In the genomic region with DNA sequence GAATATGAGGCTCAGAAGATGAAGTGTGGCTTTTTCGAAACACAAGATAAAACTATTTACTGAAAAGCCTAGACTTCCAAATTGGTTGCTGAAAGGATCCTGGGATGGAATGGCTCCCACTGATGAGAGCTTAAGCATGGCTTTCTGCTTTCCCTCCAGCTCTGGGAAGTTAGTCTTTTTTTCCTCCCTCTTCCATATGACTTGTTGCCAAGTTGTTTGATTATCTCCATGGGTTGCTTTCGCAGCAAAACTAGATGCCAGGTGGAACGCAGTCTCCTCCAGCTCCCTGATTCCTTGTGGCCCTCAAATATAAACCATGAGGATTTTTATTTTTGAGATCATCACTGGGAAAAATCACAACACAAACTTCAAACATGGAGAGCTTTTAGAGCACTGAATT, we compare ENCODE assay signal across 31 cellular contexts.
"Had no signal": no experiment of that assay in that cellular context is flagged by ENCODE, and none has a peak within 500 bp of the region (broad histone marks: within the 10 kb centered on the region; RNA-seq: fewer than 3 reads in every experiment).

No MANE protein-coding gene starts in this region.

- H3K9me3 ChIP-seq: adrenal gland, ascending aorta, body of pancreas, breast epithelium had no signal

- DNase-seq: activated effector memory CD4-positive, alpha-beta T cell treated with anti-CD3 and anti-CD28 coated beads, Interleukin-2, amount 50 U/mL, for 16 hours; activated effector memory CD4-positive, alpha-beta T cell treated with Interleukin-2 at 50 U/mL for 16 hours; activated gamma-delta T cell; activated gamma-delta T cell treated with Interleukin-2 at 50 U/mL for 16 hours; activated naive CD4-positive, alpha-beta T cell; activated naive CD4-positive, alpha-beta T cell treated with anti-CD3 and anti-CD28 coated beads for 36 hours; activated naive CD4-positive, alpha-beta T cell treated with anti-CD3 and anti-CD28 coated beads, Interleukin-2, amount 10 ng/mL, durations not matched to agents 7 days and 5 days; activated naive CD4-positive, alpha-beta T cell treated with anti-CD3 and anti-CD28 coated beads, Interleukin-2, amount 50 U/mL, for 16 hours; activated naive CD4-positive, alpha-beta T cell treated with Interleukin-2 at 50 U/mL for 16 hours; activated naive CD8-positive, alpha-beta T cell treated with anti-CD3 and anti-CD28 coated beads for 36 hours; activated naive CD8-positive, alpha-beta T cell treated with anti-CD3 and anti-CD28 coated beads, Interleukin-2, amount 10 ng/mL, durations not matched to agents 7 days and 5 days; activated naive CD8-positive, alpha-beta T cell treated with anti-CD3 and anti-CD28 coated beads, Interleukin-2, amount 50 U/mL, for 24 hours; activated T-cell treated with anti-CD3 and anti-CD28 coated beads, Interleukin-2, amount 50 U/mL, for 1 hour; activated T-cell treated with anti-CD3 and anti-CD28 coated beads, Interleukin-2, amount 50 U/mL, for 24 hours; activated T-cell treated with anti-CD3 and anti-CD28 coated beads, Interleukin-2, amount 50 U/mL, for 4 hours; activated T-cell treated with anti-CD3 and anti-CD28 coated beads, Interleukin-2, amount 50 U/mL, for 48 hours; activated T-cell treated with anti-CD3 and anti-CD28 coated beads, Interleukin-2, amount 50 U/mL, for 72 hours; adrenal gland; amniotic stem cell; amygdala; aorta; body of pancreas; brain microvascular endothelial cell; caudate nucleus; central memory CD4-positive, alpha-beta T cell; cerebellar nuclear complex had no signal

- H3K4me3 ChIP-seq: adrenal gland, ascending aorta, body of pancreas, breast epithelium, cardiac muscle cell had no signal

- H3K27me3 ChIP-seq: adrenal gland, ascending aorta, body of pancreas, brain microvascular endothelial cell, breast epithelium, cardiac muscle cell had no signal

- H3K27ac ChIP-seq: adrenal gland, ascending aorta, body of pancreas, brain microvascular endothelial cell, breast epithelium, cardiac muscle cell had no signal

- H3K36me3 ChIP-seq: adrenal gland, ascending aorta, brain microvascular endothelial cell, breast epithelium, cardiac muscle cell had no signal

- H3K4me1 ChIP-seq: adrenal gland, ascending aorta, body of pancreas, breast epithelium had no signal

- ATAC-seq: activated naive CD4-positive, alpha-beta T cell treated with anti-CD3 and anti-CD28 coated beads, Interleukin-2, amount 50 U/mL, for 72 hours; activated naive CD8-positive, alpha-beta T cell treated with anti-CD3 and anti-CD28 coated beads, Interleukin-2, amount 50 U/mL, for 24 hours; activated T-cell treated with anti-CD3 and anti-CD28 coated beads, Interleukin-2, amount 50 U/mL, for 4 hours; activated T-cell treated with anti-CD3 and anti-CD28 coated beads, Interleukin-2, amount 50 U/mL, for 72 hours; activated T-helper 17 cell treated with anti-CD3 and anti-CD28 coated beads, Interleukin-2, amount 50 U/mL, for 72 hours; body of pancreas had no signal
